ENCODE assay signal across 1 cellular context in the genomic region with DNA sequence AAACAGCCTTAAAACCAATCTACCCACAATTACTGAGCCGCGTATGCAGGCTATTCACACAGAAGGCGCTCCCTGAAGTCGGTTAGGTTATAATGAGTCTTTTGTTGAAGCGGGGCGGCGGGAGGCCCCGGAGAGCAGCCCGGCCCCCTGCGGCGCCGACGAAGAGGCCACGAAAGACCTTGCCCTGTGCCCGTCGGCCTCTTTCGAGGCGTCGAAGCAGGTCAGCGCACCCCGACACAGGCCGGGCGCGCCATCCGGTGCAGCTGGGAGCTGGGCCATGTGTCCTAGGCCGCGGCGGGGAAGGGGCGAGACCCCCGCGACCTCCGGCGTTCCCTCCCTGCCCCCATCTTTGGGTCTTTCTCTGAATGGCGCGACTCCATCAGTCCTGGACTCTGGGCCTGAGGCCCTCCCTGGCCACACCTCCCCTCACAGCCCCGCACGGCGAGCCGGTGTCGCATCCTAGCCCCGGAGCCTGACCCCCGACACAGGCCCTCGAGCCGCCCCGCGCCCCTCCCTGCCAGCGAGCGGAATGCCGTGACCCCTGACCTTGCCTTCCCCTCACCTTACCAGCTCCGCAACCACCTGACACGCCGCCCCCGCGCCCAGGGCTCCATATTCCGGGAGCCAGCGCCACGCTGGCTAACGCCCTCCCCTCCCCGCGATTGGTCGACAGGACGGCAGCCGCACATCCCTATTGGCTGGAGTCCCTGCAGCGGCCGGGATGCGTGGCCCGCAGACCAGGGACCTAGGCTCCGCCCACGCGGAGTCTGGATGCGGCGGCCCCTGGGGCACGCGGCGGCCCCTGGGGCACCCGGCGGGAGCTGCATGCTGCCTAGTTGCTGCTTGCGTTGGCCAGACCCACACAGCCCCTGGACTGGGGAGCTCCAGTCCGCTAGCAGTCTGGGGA.
TF ChIP-seq lines count a peak whose summit lies in the region.

Gene SLC11A2 (minus strand): TSS at position 637 of the 907 bp plus-strand sequence. CDS start 15,656 bp downstream, outside the sequence.

TF ChIP-seq in HepG2, 621 proteins besides CTCF, POLR2A, EP300 and RAD21 (continued from another document and continues in another):
- TF ChIP-seq, protein P1, sequence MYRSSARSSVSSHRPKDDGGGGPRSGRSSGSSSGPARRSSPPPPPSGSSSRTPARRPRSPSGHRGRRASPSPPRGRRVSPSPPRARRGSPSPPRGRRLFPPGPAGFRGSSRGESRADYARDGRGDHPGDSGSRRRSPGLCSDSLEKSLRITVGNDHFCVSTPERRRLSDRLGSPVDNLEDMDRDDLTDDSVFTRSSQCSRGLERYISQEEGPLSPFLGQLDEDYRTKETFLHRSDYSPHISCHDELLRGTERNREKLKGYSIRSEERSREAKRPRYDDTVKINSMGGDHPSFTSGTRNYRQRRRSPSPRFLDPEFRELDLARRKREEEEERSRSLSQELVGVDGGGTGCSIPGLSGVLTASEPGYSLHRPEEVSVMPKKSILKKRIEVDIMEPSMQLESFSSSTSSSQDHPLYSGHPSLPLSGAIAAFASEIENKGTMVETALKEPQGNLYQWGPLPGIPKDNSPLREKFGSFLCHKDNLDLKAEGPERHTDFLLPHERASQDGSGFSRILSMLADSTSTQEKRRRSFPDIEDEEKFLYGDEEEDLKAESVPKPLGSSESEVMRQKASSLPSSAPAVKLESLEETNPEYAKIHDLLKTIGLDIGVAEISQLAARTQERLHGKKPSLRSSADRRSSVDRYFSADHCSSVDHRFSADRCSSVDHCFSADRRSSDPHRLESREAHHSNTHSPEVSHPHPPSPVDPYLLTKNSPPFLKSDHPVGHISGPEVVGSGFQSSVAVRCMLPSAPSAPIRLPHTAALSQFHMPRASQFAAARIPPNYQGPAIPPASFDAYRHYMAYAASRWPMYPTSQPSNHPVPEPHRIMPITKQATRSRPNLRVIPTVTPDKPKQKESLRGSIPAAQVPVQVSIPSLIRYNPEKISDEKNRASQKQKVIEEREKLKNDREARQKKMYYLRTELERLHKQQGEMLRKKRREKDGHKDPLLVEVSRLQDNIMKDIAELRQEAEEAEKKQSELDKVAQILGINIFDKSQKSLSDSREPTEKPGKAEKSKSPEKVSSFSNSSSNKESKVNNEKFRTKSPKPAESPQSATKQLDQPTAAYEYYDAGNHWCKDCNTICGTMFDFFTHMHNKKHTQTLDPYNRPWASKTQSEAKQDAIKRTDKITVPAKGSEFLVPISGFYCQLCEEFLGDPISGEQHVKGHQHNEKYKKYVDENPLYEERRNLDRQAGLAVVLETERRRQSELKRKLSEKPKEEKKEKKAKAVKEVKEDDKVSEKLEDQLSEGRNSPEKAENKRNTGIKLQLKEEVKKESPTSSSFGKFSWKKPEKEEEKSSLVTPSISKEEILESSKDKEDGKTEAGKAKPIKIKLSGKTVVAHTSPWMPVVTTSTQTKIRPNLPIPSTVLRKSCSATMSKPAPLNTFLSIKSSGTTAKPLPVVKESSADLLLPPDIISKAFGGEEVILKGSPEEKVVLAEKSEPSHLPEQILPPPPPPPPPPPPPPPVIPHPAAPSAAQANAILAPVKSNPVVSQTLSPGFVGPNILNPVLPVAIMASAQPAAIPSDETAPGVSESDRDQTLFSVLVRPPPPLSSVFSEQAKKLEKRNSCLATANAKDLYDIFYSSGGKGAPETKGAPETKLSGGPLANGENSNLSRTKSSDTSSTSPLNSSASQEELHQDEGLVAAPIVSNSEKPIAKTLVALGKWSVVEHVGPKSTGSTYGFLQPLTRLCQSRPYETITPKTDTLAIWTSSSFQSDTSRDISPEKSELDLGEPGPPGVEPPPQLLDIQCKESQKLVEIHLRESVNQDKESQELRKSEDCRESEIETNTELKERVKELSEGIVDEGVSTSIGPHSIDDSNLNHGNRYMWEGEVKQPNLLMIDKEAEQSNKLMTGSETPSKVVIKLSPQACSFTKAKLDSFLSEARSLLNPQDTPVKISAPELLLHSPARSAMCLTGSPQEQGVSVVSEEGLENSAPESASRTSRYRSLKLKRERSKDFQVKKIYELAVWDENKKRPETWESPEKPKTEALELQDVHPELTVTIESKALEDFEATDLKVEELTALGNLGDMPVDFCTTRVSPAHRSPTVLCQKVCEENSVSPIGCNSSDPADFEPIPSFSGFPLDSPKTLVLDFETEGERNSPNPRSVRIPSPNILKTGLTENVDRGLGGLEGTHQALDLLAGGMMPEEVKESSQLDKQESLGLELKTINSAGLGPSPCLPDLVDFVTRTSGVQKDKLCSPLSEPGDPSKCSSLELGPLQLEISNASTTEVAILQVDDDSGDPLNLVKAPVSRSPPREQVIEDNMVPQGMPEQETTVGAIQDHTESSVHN (CRISPR knock-in tag; IDR thresholded peaks at IDR 0.05), result 0 out of 2 replicates have a peak, but pooled peaks have one; percentile 74
- TF ChIP-seq SKIL (CRISPR knock-in tag; IDR thresholded peaks at IDR 0.05; ENCODE audit: borderline replicate concordance) (peak; percentile 84), PHF21A (CRISPR knock-in tag; IDR thresholded peaks at IDR 0.05) (peak; percentile 94), ZNF883 (CRISPR knock-in tag; IDR thresholded peaks at IDR 0.05; ENCODE audit: not compliant biosample characterization) (peak; percentile 61), FIP1L1 (IDR thresholded peaks at IDR 0.05; ENCODE audit: borderline replicate concordance, insufficient read depth, low read depth, low read length) (peak; percentile 7; the same call in 1 of the 2 replicates), RXRB (CRISPR knock-in tag; IDR thresholded peaks at IDR 0.05; ENCODE audit: borderline replicate concordance) (peak; percentile 37), FOXA1 (IDR thresholded peaks at IDR 0.05) (no peak), FOXA1 (CRISPR knock-in tag; IDR thresholded peaks at IDR 0.05) (peak; percentile 0), KDM4B (CRISPR knock-in tag; IDR thresholded peaks at IDR 0.05) (no peak), ZFYVE20 (CRISPR knock-in tag; IDR thresholded peaks at IDR 0.05; ENCODE audit: borderline replicate concordance, low read depth) (peak; percentile 78), ZNF121 (CRISPR knock-in tag; IDR thresholded peaks at IDR 0.05) (no peak; the same call in 1 of the 2 replicates), ZNF333 (CRISPR knock-in tag; IDR thresholded peaks at IDR 0.05; ENCODE audit: borderline replicate concordance) (peak; percentile 98; the same call in 1 of the 2 replicates), ZNF331 (CRISPR knock-in tag; IDR thresholded peaks at IDR 0.05) (peak; percentile 15; the same call in 1 of the 2 replicates), ZFP1 (CRISPR knock-in tag; IDR thresholded peaks at IDR 0.05) (0 out of 2 replicates have a peak, but pooled peaks have one; percentile 31), TCF7L2 (IDR thresholded peaks at IDR 0.05; ENCODE audit: low read depth, low read length) (no peak), DMAP1 (CRISPR knock-in tag; IDR thresholded peaks at IDR 0.05) (peak; percentile 94), RARG (CRISPR knock-in tag; IDR thresholded peaks at IDR 0.05; ENCODE audit: low read depth) (no peak), ATF7-NPFF (CRISPR knock-in tag; IDR thresholded peaks at IDR 0.05; ENCODE audit: low read depth) (peak; percentile 76), USF2 (IDR thresholded peaks at IDR 0.05; ENCODE audit: low read depth, low read length) (no peak), USF2 (CRISPR knock-in tag; IDR thresholded peaks at IDR 0.05; ENCODE audit: borderline replicate concordance) (no peak; the same call in none of the 2 replicates), ZNF326 (CRISPR knock-in tag; IDR thresholded peaks at IDR 0.05; ENCODE audit: borderline replicate concordance) (no peak), RFX5 (IDR thresholded peaks at IDR 0.05; ENCODE audit: low read depth, low read length) (peak; percentile 85), ZNF317 (CRISPR knock-in tag; IDR thresholded peaks at IDR 0.05) (peak; percentile 88; the same call in 1 of the 2 replicates), ZNF225 (CRISPR knock-in tag; IDR thresholded peaks at IDR 0.05) (peak; percentile 75; the same call in 1 of the 2 replicates), EEA1 (CRISPR knock-in tag; IDR thresholded peaks at IDR 0.05; ENCODE audit: borderline replicate concordance) (peak; percentile 32; the same call in 1 of the 2 replicates), HIVEP1 (CRISPR knock-in tag; IDR thresholded peaks at IDR 0.05) (peak; percentile 89), ZEB1 (IDR thresholded peaks at IDR 0.05; ENCODE audit: insufficient replicate concordance, low read depth) (peak; percentile 30), ARNTL (CRISPR knock-in tag; IDR thresholded peaks at IDR 0.05) (peak; percentile 84), IKZF4 (CRISPR knock-in tag; IDR thresholded peaks at IDR 0.05; ENCODE audit: borderline replicate concordance, low read depth, not compliant biosample characterization) (peak; percentile 86), SMYD3 (CRISPR knock-in tag; IDR thresholded peaks at IDR 0.05) (peak; percentile 91), ZC3H13 (CRISPR knock-in tag; IDR thresholded peaks at IDR 0.05) (peak; percentile 85), ZNF768 (CRISPR knock-in tag; IDR thresholded peaks at IDR 0.05) (peak; percentile 76; the same call in 1 of the 2 replicates)
- TF ChIP-seq, protein P2, sequence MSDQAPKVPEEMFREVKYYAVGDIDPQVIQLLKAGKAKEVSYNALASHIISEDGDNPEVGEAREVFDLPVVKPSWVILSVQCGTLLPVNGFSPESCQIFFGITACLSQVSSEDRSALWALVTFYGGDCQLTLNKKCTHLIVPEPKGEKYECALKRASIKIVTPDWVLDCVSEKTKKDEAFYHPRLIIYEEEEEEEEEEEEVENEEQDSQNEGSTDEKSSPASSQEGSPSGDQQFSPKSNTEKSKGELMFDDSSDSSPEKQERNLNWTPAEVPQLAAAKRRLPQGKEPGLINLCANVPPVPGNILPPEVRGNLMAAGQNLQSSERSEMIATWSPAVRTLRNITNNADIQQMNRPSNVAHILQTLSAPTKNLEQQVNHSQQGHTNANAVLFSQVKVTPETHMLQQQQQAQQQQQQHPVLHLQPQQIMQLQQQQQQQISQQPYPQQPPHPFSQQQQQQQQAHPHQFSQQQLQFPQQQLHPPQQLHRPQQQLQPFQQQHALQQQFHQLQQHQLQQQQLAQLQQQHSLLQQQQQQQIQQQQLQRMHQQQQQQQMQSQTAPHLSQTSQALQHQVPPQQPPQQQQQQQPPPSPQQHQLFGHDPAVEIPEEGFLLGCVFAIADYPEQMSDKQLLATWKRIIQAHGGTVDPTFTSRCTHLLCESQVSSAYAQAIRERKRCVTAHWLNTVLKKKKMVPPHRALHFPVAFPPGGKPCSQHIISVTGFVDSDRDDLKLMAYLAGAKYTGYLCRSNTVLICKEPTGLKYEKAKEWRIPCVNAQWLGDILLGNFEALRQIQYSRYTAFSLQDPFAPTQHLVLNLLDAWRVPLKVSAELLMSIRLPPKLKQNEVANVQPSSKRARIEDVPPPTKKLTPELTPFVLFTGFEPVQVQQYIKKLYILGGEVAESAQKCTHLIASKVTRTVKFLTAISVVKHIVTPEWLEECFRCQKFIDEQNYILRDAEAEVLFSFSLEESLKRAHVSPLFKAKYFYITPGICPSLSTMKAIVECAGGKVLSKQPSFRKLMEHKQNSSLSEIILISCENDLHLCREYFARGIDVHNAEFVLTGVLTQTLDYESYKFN (CRISPR knock-in tag; conservative IDR thresholded peaks at IDR 0.05), result peak; percentile 90
- TF ChIP-seq, protein P3, sequence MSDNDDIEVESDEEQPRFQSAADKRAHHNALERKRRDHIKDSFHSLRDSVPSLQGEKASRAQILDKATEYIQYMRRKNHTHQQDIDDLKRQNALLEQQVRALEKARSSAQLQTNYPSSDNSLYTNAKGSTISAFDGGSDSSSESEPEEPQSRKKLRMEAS (IDR thresholded peaks at IDR 0.05), result peak; percentile 91
- TF ChIP-seq, protein P4, sequence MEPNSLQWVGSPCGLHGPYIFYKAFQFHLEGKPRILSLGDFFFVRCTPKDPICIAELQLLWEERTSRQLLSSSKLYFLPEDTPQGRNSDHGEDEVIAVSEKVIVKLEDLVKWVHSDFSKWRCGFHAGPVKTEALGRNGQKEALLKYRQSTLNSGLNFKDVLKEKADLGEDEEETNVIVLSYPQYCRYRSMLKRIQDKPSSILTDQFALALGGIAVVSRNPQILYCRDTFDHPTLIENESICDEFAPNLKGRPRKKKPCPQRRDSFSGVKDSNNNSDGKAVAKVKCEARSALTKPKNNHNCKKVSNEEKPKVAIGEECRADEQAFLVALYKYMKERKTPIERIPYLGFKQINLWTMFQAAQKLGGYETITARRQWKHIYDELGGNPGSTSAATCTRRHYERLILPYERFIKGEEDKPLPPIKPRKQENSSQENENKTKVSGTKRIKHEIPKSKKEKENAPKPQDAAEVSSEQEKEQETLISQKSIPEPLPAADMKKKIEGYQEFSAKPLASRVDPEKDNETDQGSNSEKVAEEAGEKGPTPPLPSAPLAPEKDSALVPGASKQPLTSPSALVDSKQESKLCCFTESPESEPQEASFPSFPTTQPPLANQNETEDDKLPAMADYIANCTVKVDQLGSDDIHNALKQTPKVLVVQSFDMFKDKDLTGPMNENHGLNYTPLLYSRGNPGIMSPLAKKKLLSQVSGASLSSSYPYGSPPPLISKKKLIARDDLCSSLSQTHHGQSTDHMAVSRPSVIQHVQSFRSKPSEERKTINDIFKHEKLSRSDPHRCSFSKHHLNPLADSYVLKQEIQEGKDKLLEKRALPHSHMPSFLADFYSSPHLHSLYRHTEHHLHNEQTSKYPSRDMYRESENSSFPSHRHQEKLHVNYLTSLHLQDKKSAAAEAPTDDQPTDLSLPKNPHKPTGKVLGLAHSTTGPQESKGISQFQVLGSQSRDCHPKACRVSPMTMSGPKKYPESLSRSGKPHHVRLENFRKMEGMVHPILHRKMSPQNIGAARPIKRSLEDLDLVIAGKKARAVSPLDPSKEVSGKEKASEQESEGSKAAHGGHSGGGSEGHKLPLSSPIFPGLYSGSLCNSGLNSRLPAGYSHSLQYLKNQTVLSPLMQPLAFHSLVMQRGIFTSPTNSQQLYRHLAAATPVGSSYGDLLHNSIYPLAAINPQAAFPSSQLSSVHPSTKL (CRISPR knock-in tag; IDR thresholded peaks at IDR 0.05), result peak; percentile 59
